9 cellular contexts compared by ENCODE assay signal in genomic region chr5:149932445-149933350, GRCh38.
DNase-seq lines count a peak whose midpoint lies in the region; ATAC-seq and TF ChIP-seq lines count a peak whose summit lies in the region.
"Had no signal": no experiment of that assay in that cellular context is flagged by ENCODE, and none has a peak within 500 bp of the region (broad histone marks: within the 10 kb centered on the region; RNA-seq: fewer than 3 reads in every experiment).

No MANE protein-coding gene starts in this region.

- no peaks in the 10 kb centered on the region for H3K27me3 ChIP-seq in tibial artery

- intact Hi-C loops in tibial artery (cut with DNase I; ENCODE audit: low total_unique reads) = no loop called here

- ATAC-seq in HG02642 (IDR thresholded peaks at IDR 0.05; ENCODE audit: poor library complexity, unreplicated experiment) = no peak

- H3K4me1 ChIP-seq in tibial artery = peaks cover 0 to 46% (median 22%) of the 10 kb centered on the region in 4 donors

- H3K4me3 ChIP-seq in WI38 (ENCODE audit: low read depth, low read length) (peak overlapping the region; percentile 44), tibial artery (peak overlapping the region; percentile 9 to 21)

- no peak overlapping the region for H3K27ac ChIP-seq in tibial artery

- H3K9me3 ChIP-seq in tibial artery = no peaks in the 10 kb centered on the region

- peak; percentile 59 for DNase-seq in NCI-H345 (lab: John Stamatoyannopoulos, UW)
- DNase-seq in NCI-H345 treated with DMSO at 0.1 percent for 48 hours (lab: John Stamatoyannopoulos, UW; ENCODE audit: unreplicated experiment) = no peak
- peak; percentile 48 for DNase-seq in iPS-NIHi11 (ENCODE audit: low spot score)
- no peak for DNase-seq in tibial artery
- DNase-seq in activated CD8-positive, alpha-beta memory T cell treated with anti-CD3 and anti-CD28 coated beads for 24 hours = no peak
- DNase-seq in putamen (ENCODE audit: low spot score) = no peak
- DNase-seq: stimulated activated CD4-positive, alpha-beta T cell treated with anti-CD3 and anti-CD28 coated beads, Interleukin-15, amount 100 ng/mL, for 24 hours had no signal

- H3K36me3 ChIP-seq in tibial artery = no peaks in the 10 kb centered on the region

- TF ChIP-seq CTCF in WI38 (IDR thresholded peaks at IDR 0.05; ENCODE audit: low read depth, low read length) = peak; percentile 51
- peak; percentile 10 to 31 for TF ChIP-seq CTCF in tibial artery (IDR thresholded peaks at IDR 0.05)

Comparison
In these comparisons a context has a peak if more than half of its experiments do, and no peak if none do; other contexts are left out.
1. DNase-seq: peak in NCI-H345 (single experiment) and iPS-NIHi11 (single experiment); none in NCI-H345 treated with DMSO at 0.1 percent for 48 hours (single experiment), tibial artery (0 of 2), activated CD8-positive, alpha-beta memory T cell treated with anti-CD3 and anti-CD28 coated beads for 24 hours (single experiment) and putamen (single experiment).